ENCODE assay signal across 29 cellular contexts in genomic region chr6:17156966-17157365, GRCh38. TPM values are rescaled to one million over a fixed set of nuclear protein-coding genes. Genes with fewer than 3 reads are reported as not detected.
"Had no signal": no experiment of that assay in that cellular context is flagged by ENCODE, and none has a peak within 500 bp of the region (broad histone marks: within the 10 kb centered on the region; RNA-seq: fewer than 3 reads in every experiment).

No MANE protein-coding gene starts in this region.

- H3K9me3 ChIP-seq: Peyer's patch, SJCRH30 had no signal

- H3K4me1 ChIP-seq: SJCRH30 had no signal

- H3K27ac ChIP-seq: HL-60, Peyer's patch, SJCRH30, SK-N-MC had no signal

- DNase-seq: KBM-7; MV-4-11; NCI-H1048; NCI-H1105; NCI-H1417; NCI-H1436 treated with DMSO at 0.1 percent for 48 hours; NCI-H1694; NCI-H187 treated with DMSO at 0.1 percent for 48 hours; NCI-H2029 treated with DMSO at 0.1 percent for 48 hours; NCI-H2107; NCI-H2227 treated with DMSO at 0.1 percent for 48 hours; NCI-H524; NCI-H526 treated with DMSO at 0.1 percent for 48 hours; NCI-H748 treated with DMSO at 0.1 percent for 48 hours; NK-92 treated with Interleukin-12 subunit alpha and Interleukin-12 subunit beta, amount 100 ng/mL, for 24 hours; PC-3; Peyer's patch; SHP77 treated with DMSO at 0.1 percent for 48 hours; SJCRH30; SW 1271; T-cell had no signal

- ATAC-seq: Right ventricle myocardium inferior, T-cell had no signal

- H3K27me3 ChIP-seq: Peyer's patch, SJCRH30 had no signal

- H3K36me3 ChIP-seq: Peyer's patch, SJCRH30 had no signal

- H3K4me3 ChIP-seq: Peyer's patch, SJCRH30, SK-N-MC had no signal

RNA-seq across cellular contexts. Expression of gene STMND1, which starts 55.1 kb away (rescaled TPM):
- total RNA-seq: LHCN-M2, MCF 10A, NCI-H460, OCI-LY7, PC-3, Peyer's patch, Right ventricle myocardium inferior, RPMI7951, SJCRH30, T-cell had no signal
